17 cellular contexts compared by ENCODE assay signal in the genomic region with DNA sequence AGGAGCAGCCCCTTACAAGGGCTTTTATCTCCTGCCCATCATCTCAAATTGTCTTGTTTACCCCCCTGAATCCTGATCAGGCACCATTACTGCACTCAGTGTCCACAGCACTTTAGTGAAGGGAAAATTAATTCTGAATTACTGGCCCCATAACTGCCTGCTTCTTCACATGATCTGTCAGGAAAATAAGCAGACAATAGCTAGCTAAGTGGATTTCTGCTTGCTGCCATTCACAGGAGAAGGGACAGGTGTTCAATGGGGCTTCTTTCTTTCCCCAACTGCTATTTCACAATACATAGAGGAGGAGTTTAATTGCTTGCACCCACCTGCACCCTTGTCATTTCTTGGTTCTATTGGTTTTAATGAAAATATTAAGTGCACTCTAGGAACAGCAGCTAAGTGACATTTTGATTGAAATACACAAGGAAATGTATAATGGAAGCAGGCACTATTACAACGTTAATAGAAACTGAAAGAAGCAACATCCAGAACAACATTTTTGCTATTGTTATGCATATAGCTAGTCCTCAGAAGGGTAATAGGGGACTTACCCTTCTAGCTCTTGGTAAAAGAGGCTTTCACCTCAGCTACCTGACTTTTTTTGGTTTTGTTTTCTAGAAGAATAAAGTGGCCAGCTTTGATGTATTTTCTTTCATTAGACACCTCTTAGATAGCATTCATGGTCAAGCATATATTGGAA.
DNase-seq lines count a peak whose midpoint lies in the region; ATAC-seq, FAIRE-seq and TF ChIP-seq lines count a peak whose summit lies in the region.
"Had no signal": no experiment of that assay in that cellular context is flagged by ENCODE, and none has a peak within 500 bp of the region (broad histone marks: within the 10 kb centered on the region; RNA-seq: fewer than 3 reads in every experiment).

No MANE protein-coding gene starts in this region.

- 0 to 23% methylated on average over 1 of the region's 1 CpG for WGBS in endodermal cell (ENCODE audit: insufficient coverage in 1 of 2, insufficient read length in 1 of 2), 2 experiments

- no peaks in the 10 kb centered on the region for H3K4me1 ChIP-seq in endodermal cell (ENCODE audit: control insufficient read depth, insufficient read depth, low read length)
- H3K4me1 ChIP-seq: psoas muscle had no signal

- no peak for FAIRE-seq in frontal cortex (lab: Jason Lieb, UNC)
- FAIRE-seq: A549, TTC549 had no signal

- H3K4me1 Mint-ChIP-seq in endodermal cell: peaks cover 18% of the 10 kb centered on the region

- no peak overlapping the region for H3K4me3 Mint-ChIP-seq in endodermal cell
- H3K4me3 Mint-ChIP-seq: activated CD8-positive, alpha-beta T cell treated with anti-CD3 and anti-CD28 coated beads for 36 hours had no signal

- peaks cover 28% of the 10 kb centered on the region for H3K9me3 Mint-ChIP-seq in endodermal cell
- H3K9me3 Mint-ChIP-seq: activated CD8-positive, alpha-beta T cell treated with anti-CD3 and anti-CD28 coated beads for 36 hours had no signal

- peaks cover 6% of the 10 kb centered on the region for H3K36me3 Mint-ChIP-seq in endodermal cell (ENCODE audit: low read depth)

- POLR2A ChIA-PET in GM10248 (lab: Yijun Ruan, JAX): no interaction called here

- no peaks in the 10 kb centered on the region for H3K36me3 ChIP-seq in endodermal cell (ENCODE audit: control insufficient read depth, insufficient read depth, low read length)

- H3K27me3 Mint-ChIP-seq in endodermal cell (ENCODE audit: insufficient read depth): no peaks in the 10 kb centered on the region
- H3K27me3 Mint-ChIP-seq: activated CD8-positive, alpha-beta T cell treated with anti-CD3 and anti-CD28 coated beads for 36 hours had no signal

- DNase-seq in DMS153 (lab: John Stamatoyannopoulos, UW) (peak; percentile 98), NCI-H187 (lab: John Stamatoyannopoulos, UW) (peak; percentile 73 to 78), NCI-H774 (lab: John Stamatoyannopoulos, UW) (peak; percentile 86), frontal cortex (ENCODE audit: low spot score in 2 of 2) (no peak), NOMO-1 treated with dmso at 0.1 percent for 144 hours (lab: John Stamatoyannopoulos, UW; ENCODE audit: unreplicated experiment) (no peak), GM10248 (ENCODE audit: extremely low spot score) (no peak), endodermal cell (no peak)
- DNase-seq: activated CD8-positive, alpha-beta T cell treated with anti-CD3 and anti-CD28 coated beads for 36 hours; activated effector memory CD4-positive, alpha-beta T cell treated with anti-CD3 and anti-CD28 coated beads, Interleukin-2, amount 50 U/mL, for 16 hours; effector CD4-positive, alpha-beta T cell; H7; islet precursor cell; psoas muscle; stimulated activated CD4-positive, alpha-beta T cell treated with anti-CD3 and anti-CD28 coated beads, Interleukin-1b, Interleukin-23, amount 100 ng/mL, for 48 hours had no signal

- CTCF ChIA-PET in GM10248 (lab: Yijun Ruan, JAX): no interaction called here

- ATAC-seq in HG02763 (IDR thresholded peaks at IDR 0.05; ENCODE audit: unreplicated experiment): peak; percentile 57
- ATAC-seq: A549; activated CD8-positive, alpha-beta T cell treated with anti-CD3 and anti-CD28 coated beads for 36 hours; psoas muscle had no signal

- H3K9me3 ChIP-seq in endodermal cell (ENCODE audit: control insufficient read depth, low read length): peaks cover 38% of the 10 kb centered on the region
- H3K9me3 ChIP-seq: A549, psoas muscle had no signal

- H3K9ac ChIP-seq in endodermal cell (ENCODE audit: extremely low read depth, low read length, poor library complexity, severe bottlenecking): no peak overlapping the region

- no peak overlapping the region for H3K27ac ChIP-seq in endodermal cell (ENCODE audit: low read depth, low read length)
- H3K27ac ChIP-seq: psoas muscle had no signal

- no peaks in the 10 kb centered on the region for H3K27me3 ChIP-seq in endodermal cell (ENCODE audit: control insufficient read depth, insufficient read depth, low read length, poor library complexity, severe bottlenecking)

- no peak overlapping the region for H3K4me3 ChIP-seq in endodermal cell (ENCODE audit: low read length)
- H3K4me3 ChIP-seq: A549, psoas muscle had no signal

- no peak overlapping the region for H3K27ac Mint-ChIP-seq in endodermal cell
- H3K27ac Mint-ChIP-seq: activated CD8-positive, alpha-beta T cell treated with anti-CD3 and anti-CD28 coated beads for 36 hours had no signal

- no peak for TF ChIP-seq CTCF in GM10248 (IDR thresholded peaks at IDR 0.05; ENCODE audit: control extremely low read depth, extremely low read depth, low read depth, missing control alignments)
- TF ChIP-seq CTCF in endodermal cell (conservative IDR thresholded peaks at IDR 0.05): no peak

Comparison
In these comparisons a context has a peak if more than half of its experiments do, and no peak if none do; other contexts are left out.
1. DNase-seq: peak in DMS153 (single experiment), NCI-H187 (2 of 2) and NCI-H774 (single experiment); none in frontal cortex (0 of 2), NOMO-1 treated with dmso at 0.1 percent for 144 hours (single experiment), GM10248 (single experiment) and endodermal cell (single experiment).